8 cellular contexts compared by ENCODE assay signal in the genomic region with DNA sequence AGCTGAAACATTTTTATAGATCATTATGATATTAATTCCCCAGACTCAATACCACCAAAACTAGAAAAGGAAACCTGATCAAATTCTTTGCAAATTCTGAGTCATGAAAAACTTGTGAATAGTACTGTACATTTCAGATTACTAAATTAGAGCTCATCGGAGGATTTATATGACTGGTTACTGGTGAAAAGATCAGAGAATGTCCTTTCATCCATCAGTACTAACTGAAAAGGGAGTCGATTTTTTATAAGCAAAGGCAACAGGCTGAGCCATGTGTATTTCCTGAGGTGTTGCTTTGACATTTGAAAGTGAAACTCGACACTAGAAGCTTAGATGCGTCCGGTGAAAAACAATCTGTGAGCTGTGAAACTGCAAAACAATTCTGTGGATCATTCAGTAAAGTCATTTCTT.
DNase-seq lines count a peak whose midpoint lies in the region; ATAC-seq, FAIRE-seq and TF ChIP-seq lines count a peak whose summit lies in the region.

No MANE protein-coding gene starts in this region.

- H3K27ac ChIP-seq in IMR-90 (ENCODE audit: insufficient read depth, low read length) (no peak overlapping the region), H1 (ENCODE audit: low read depth, low read length) (no peak overlapping the region), RWPE1 (no peak overlapping the region)

- in situ Hi-C loops in IMR-90 (cut with MboI; ENCODE audit: low sequenced_read_pairs) = no loop called here

- H3K4me3 ChIP-seq in IMR-90 (ENCODE audit: insufficient read depth, low read depth, low read length) (peak overlapping the region; percentile 16; the same call in 1 of the 2 replicates), H1 (ENCODE audit: extremely low read depth in 1 of 4, insufficient read depth in 2 of 4, low read depth in 3 of 4, low read length in 4 of 4) (no peak overlapping the region)

- H2BK20ac ChIP-seq in IMR-90 (ENCODE audit: low read depth, low read length) (peak overlapping the region; percentile 77), H1 (ENCODE audit: low read length) (no peak overlapping the region)

- no peak overlapping the region for H3K56ac ChIP-seq in IMR-90 (ENCODE audit: extremely low read depth, insufficient read depth, low read length)
- H3K56ac ChIP-seq in H1 (replicated peaks; ENCODE audit: insufficient read length, low read depth, low read length) = no peak overlapping the region

- POLR2A ChIA-PET in IMR-90 (lab: Charles Lee; ENCODE audit: unreplicated experiment) (interaction anchor here (1.3 kb wide), 1 partner anchor 69 kb away, joined by 5 read pairs; no protein-coding TSS in a partner anchor), H1 (lab: Charles Lee; ENCODE audit: partially characterized antibody) (no interaction called here), RWPE1 (lab: Yijun Ruan, JAX; ENCODE audit: low non-redundant PET) (no interaction called here)

- DNase-seq in Calu3 (no peak), IMR-90 (peak; percentile 64), H1 (ENCODE audit: low read depth in 1 of 2, low spot score in 2 of 2) (no peak), posterior cingulate gyrus (no peak), NCI-H1048 (lab: John Stamatoyannopoulos, UW) (no peak), RWPE1 (ENCODE audit: low spot score) (no peak), midbrain (lab: John Stamatoyannopoulos, UW) (no peak)

- H2AK5ac ChIP-seq in IMR-90 (ENCODE audit: low read depth, low read length) (0 out of 2 replicates have a peak overlapping the region, but pooled peaks have one; percentile 1), H1 (ENCODE audit: low read depth, low read length) (no peak overlapping the region)

- peak overlapping the region; percentile 45 for H3K14ac ChIP-seq in IMR-90 (replicated peaks; ENCODE audit: low read depth, low read length)
- H3K14ac ChIP-seq in H1 (ENCODE audit: insufficient read length) = no peak overlapping the region

- no peaks in the 10 kb centered on the region for H3K79me2 ChIP-seq in H1 (ENCODE audit: control insufficient read depth in 1 of 2, insufficient read depth in 2 of 2, low read length in 2 of 2)

- H2BK5ac ChIP-seq in IMR-90 (ENCODE audit: low read depth, low read length, poor library complexity, severe bottlenecking) = peak overlapping the region; percentile 73
- H2BK5ac ChIP-seq in H1 (ENCODE audit: low read depth, low read length) = no peak overlapping the region

- H3K4ac ChIP-seq in IMR-90 (ENCODE audit: low read depth, low read length) = peak overlapping the region; percentile 65; the same call in 1 of the 2 replicates
- no peak overlapping the region for H3K4ac ChIP-seq in H1 (replicated peaks; ENCODE audit: insufficient read length, low read depth, low read length)

- peak; percentile 32 for FAIRE-seq in H1 (lab: Jason Lieb, UNC)

- peaks cover 7% of the 10 kb centered on the region for H3K36me3 Mint-ChIP-seq in Calu3 (ENCODE audit: insufficient read depth, unreplicated experiment)

- H3K79me1 ChIP-seq in IMR-90 (ENCODE audit: low read depth in 1 of 2, low read length in 2 of 2) (no peaks in the 10 kb centered on the region), H1 (ENCODE audit: low read depth, low read length) (no peaks in the 10 kb centered on the region)

- peaks cover 6% of the 10 kb centered on the region for H3K4me1 ChIP-seq in IMR-90 (ENCODE audit: control insufficient read depth, insufficient read depth, low read length)
- H3K4me1 ChIP-seq in H1 (replicated peaks in 1 of 4; ENCODE audit: control insufficient read depth in 3 of 4, insufficient read depth in 4 of 4, low read length in 3 of 4) = no peaks in the 10 kb centered on the region

- H3K27me3 Mint-ChIP-seq in Calu3 (ENCODE audit: unreplicated experiment) = no peaks in the 10 kb centered on the region

- H3K9me3 Mint-ChIP-seq in Calu3 (ENCODE audit: low read depth, unreplicated experiment) = peaks cover 3% of the 10 kb centered on the region

- peak overlapping the region; percentile 11 for H3K4me3 Mint-ChIP-seq in Calu3 (ENCODE audit: low read depth, unreplicated experiment)

- WGBS in IMR-90 (ENCODE audit: extremely low coverage in 2 of 2, insufficient read length in 1 of 2), 2 experiments = no CpG with 5 or more reads among the region's 5 CpGs
- 76% methylated on average over 5 of the region's 5 CpGs; no CpG with 5 or more reads in 1 of the 2 experiments for WGBS in H1 (ENCODE audit: extremely low coverage in 1 of 2, insufficient coverage in 1 of 2, insufficient read length in 1 of 2, insufficient replicate concordance in 2 of 2, low coverage in 1 of 2, low lambda C conversion rate in 2 of 2, missing lambda C conversion rate in 1 of 2), 2 experiments

- H2AFZ ChIP-seq in IMR-90 (replicated peaks; ENCODE audit: low read length, poor library complexity) = no peak overlapping the region
- H2AFZ ChIP-seq in H1 (ENCODE audit: low read length) = no peak overlapping the region

- peak; percentile 85 for ATAC-seq in GM19395 (IDR thresholded peaks at IDR 0.05; ENCODE audit: unreplicated experiment)
- ATAC-seq in IMR-90 (ENCODE audit: low read depth) = peak; percentile 52

- TF ChIP-seq CTCF in Calu3 (IDR thresholded peaks at IDR 0.05; ENCODE audit: unreplicated experiment) (no peak), IMR-90 (conservative IDR thresholded peaks at IDR 0.05; ENCODE audit: low read depth, low read length) (no peak), H1 (IDR thresholded peaks at IDR 0.05; ENCODE audit: control extremely low read depth in 1 of 3, insufficient read depth in 1 of 3, low read depth in 1 of 3, low read length in 3 of 3) (no peak), RWPE1 (conservative IDR thresholded peaks at IDR 0.05; ENCODE audit: low read depth) (no peak)

- CTCF ChIA-PET in Calu3 (lab: Charles Lee) (interaction anchor here (0.5 to 1.5 kb wide), 8 partner anchors 9 to 868 kb away, joined by 3 to 6 read pairs (median 4); no protein-coding TSS in a partner anchor), IMR-90 (lab: Yijun Ruan, JAX) (interaction anchor here (0.9 kb wide), 1 partner anchor 58 kb away, joined by 3 read pairs; no protein-coding TSS in a partner anchor), H1 (lab: Charles Lee; ENCODE audit: partially characterized antibody) (interaction anchor here (0.6 to 1.1 kb wide), 3 partner anchors 71 to 464 kb away, joined by 3 read pairs; no protein-coding TSS in a partner anchor), RWPE1 (lab: Yijun Ruan, JAX) (interaction anchor here (0.6 kb wide), 1 partner anchor 336 kb away, joined by 3 read pairs; no protein-coding TSS in a partner anchor)

- H3K27ac Mint-ChIP-seq in Calu3 (ENCODE audit: unreplicated experiment) = peak overlapping the region; percentile 12

- H2BK12ac ChIP-seq in H1 (ENCODE audit: low read depth, low read length) = no peak overlapping the region

- no peak for TF ChIP-seq EP300 in H1 (IDR thresholded peaks at IDR 0.05; ENCODE audit: borderline replicate concordance in 1 of 2, low read depth in 2 of 2, low read length in 2 of 2)

- H3K9ac ChIP-seq in IMR-90 (ENCODE audit: low read depth, low read length) (peak overlapping the region; percentile 8; the same call in 1 of the 2 replicates), H1 (replicated peaks in 1 of 4; ENCODE audit: extremely low read depth in 1 of 4, low read depth in 3 of 4, low read length in 3 of 4) (no peak overlapping the region)

- H3K18ac ChIP-seq in IMR-90 (ENCODE audit: low read depth, low read length) (peak overlapping the region; percentile 44; the same call in 1 of the 2 replicates), H1 (ENCODE audit: extremely low read depth, low read length) (no peak overlapping the region)

- H3K9me1 ChIP-seq in IMR-90 (ENCODE audit: insufficient read depth, low read length) = peaks cover 5% of the 10 kb centered on the region; the same call in 1 of the 2 replicates

- peaks cover 58% of the 10 kb centered on the region for H3K4me1 Mint-ChIP-seq in Calu3 (ENCODE audit: low read depth, unreplicated experiment)

- dilution Hi-C loops in IMR-90 (cut with HindIII; ENCODE audit: low sequenced_read_pairs, unreplicated experiment) = no loop called here

- peak overlapping the region; percentile 23 to 78 for H4K8ac ChIP-seq in IMR-90 (ENCODE audit: low read depth in 2 of 2, low read length in 2 of 2)
- H4K8ac ChIP-seq in H1 (ENCODE audit: extremely low read depth, insufficient read depth, low read length) = no peak overlapping the region

- no peak overlapping the region for H2AK9ac ChIP-seq in IMR-90 (replicated peaks; ENCODE audit: low read depth, low read length, poor library complexity)

- H4K91ac ChIP-seq in IMR-90 (ENCODE audit: insufficient read depth, low read depth, low read length) = peak overlapping the region; percentile 78
- no peak overlapping the region for H4K91ac ChIP-seq in H1 (replicated peaks; ENCODE audit: insufficient read length, low read length)

- intact Hi-C loops in Calu3 (cut with micrococcal nuclease; ENCODE audit: unreplicated experiment) = loop anchor here (5.0 to 10.0 kb wide), 3 partner anchors 68 to 307 kb away; a partner anchor contains a TSS
- intact Hi-C loops in IMR-90 (cut with micrococcal nuclease) = loop anchor here (5.0 kb wide), 1 partner anchor 33 kb away; no protein-coding TSS in a partner anchor
- intact Hi-C loops in posterior cingulate gyrus (cut with DNase I) = no loop called here

- no peaks in the 10 kb centered on the region for H3K23me2 ChIP-seq in H1 (ENCODE audit: low read depth, low read length)

- H3K36me3 ChIP-seq in IMR-90 (ENCODE audit: control insufficient read depth, insufficient read depth, low read length) (no peaks in the 10 kb centered on the region), H1 (ENCODE audit: control insufficient read depth in 2 of 4, insufficient read depth in 4 of 4, low read length in 3 of 4) (no peaks in the 10 kb centered on the region)

- H2BK120ac ChIP-seq in IMR-90 (ENCODE audit: low read depth, low read length) = peak overlapping the region; percentile 93
- no peak overlapping the region for H2BK120ac ChIP-seq in H1 (replicated peaks; ENCODE audit: low read depth, low read length)

- H3K23ac ChIP-seq in IMR-90 (ENCODE audit: low read depth, low read length) (peak overlapping the region; percentile 55), H1 (ENCODE audit: insufficient read length) (no peak overlapping the region)

- TF ChIP-seq POLR2A in IMR-90 (IDR thresholded peaks at IDR 0.05; ENCODE audit: low read depth, low read length) (no peak), H1 (IDR thresholded peaks at IDR 0.05; ENCODE audit: control extremely low read depth in 1 of 2, low read depth in 2 of 2, low read length in 2 of 2) (no peak)

- H3K9me3 ChIP-seq in IMR-90 (ENCODE audit: control insufficient read depth, insufficient read depth, low read length) = no peaks in the 10 kb centered on the region
- no peaks in the 10 kb centered on the region for H3K9me3 ChIP-seq in H1 (ENCODE audit: insufficient read depth in 2 of 2, low read depth in 1 of 2, low read length in 1 of 2)

- BruUV-seq in Calu3 (replicated peaks; lab: Mats Ljungman, UMichigan) = no TSS peak
- BruUV-seq in IMR-90 (replicated peaks; lab: Mats Ljungman, UMichigan) = no TSS peak

- no peaks in the 10 kb centered on the region for H3K27me3 ChIP-seq in IMR-90 (ENCODE audit: control insufficient read depth, insufficient read depth, low read length)
- H3K27me3 ChIP-seq in H1 (replicated peaks in 1 of 4; ENCODE audit: control insufficient read depth in 3 of 4, extremely low read depth in 1 of 4, insufficient read depth in 3 of 4, low read length in 3 of 4) = no peaks in the 10 kb centered on the region

- H4K5ac ChIP-seq in IMR-90 (ENCODE audit: low read depth, low read length) (peak overlapping the region; percentile 73; the same call in 1 of the 2 replicates), H1 (ENCODE audit: insufficient read length, low read depth, low read length) (no peak overlapping the region)

- no peak for TF ChIP-seq RAD21 in IMR-90 (IDR thresholded peaks at IDR 0.05; ENCODE audit: low read length)
- TF ChIP-seq RAD21 in H1 (IDR thresholded peaks at IDR 0.05 in 1 of 2, conservative IDR thresholded peaks at IDR 0.05 in 1 of 2; ENCODE audit: low read depth in 2 of 2, low read length in 2 of 2) = no peak

- H2BK15ac ChIP-seq in IMR-90 (ENCODE audit: low read depth, low read length) (peak overlapping the region; percentile 40; the same call in 1 of the 3 replicates), H1 (ENCODE audit: low read length) (no peak overlapping the region)

- peak overlapping the region; percentile 75 for H3K4me2 ChIP-seq in IMR-90 (ENCODE audit: low read depth, low read length)
- H3K4me2 ChIP-seq in H1 (ENCODE audit: insufficient read depth in 1 of 2, low read depth in 2 of 2, low read length in 2 of 2) = no peak overlapping the region

- H4K20me1 ChIP-seq in IMR-90 (ENCODE audit: insufficient read depth, low read length) (no peaks in the 10 kb centered on the region), H1 (replicated peaks in 1 of 2; ENCODE audit: control insufficient read depth in 1 of 2, insufficient read depth in 2 of 2, low read length in 2 of 2) (no peaks in the 10 kb centered on the region)
